ENCODE assay signal across 15 cellular contexts in the genomic region with DNA sequence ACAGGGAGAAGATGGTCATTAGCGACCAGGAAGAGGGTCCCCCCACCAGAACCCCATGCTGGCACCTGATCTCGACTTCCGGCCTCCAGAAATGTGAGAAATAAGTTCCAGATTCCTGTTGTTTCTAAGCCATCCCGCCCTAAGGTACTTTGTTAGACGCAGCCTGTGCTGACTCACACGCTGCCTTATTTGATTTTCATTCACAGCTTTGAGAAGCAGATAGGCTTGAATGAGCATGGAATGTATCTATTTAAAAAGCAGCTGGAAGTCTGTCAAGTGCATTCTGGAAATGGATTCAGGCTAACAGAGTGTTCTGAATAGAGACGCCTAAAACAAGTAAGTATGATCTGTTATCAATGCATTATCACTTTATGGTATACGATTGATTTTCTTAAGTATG. TPM values are rescaled to one million over a fixed set of nuclear protein-coding genes. Genes with fewer than 3 reads are reported as not detected.
DNase-seq lines count a peak whose midpoint lies in the region; ATAC-seq and TF ChIP-seq lines count a peak whose summit lies in the region.
"Had no signal": no experiment of that assay in that cellular context is flagged by ENCODE, and none has a peak within 500 bp of the region (broad histone marks: within the 10 kb centered on the region; RNA-seq: fewer than 3 reads in every experiment).

No MANE protein-coding gene starts in this region.

- no peak overlapping the region for H3K4me3 ChIP-seq in epithelial cell of proximal tubule (ENCODE audit: low read depth, low read length)
- H3K4me3 ChIP-seq in ascending aorta, result no peak overlapping the region
- H3K4me3 ChIP-seq: SK-N-MC had no signal

- no peaks in the 10 kb centered on the region for H3K9me3 Mint-ChIP-seq in neural crest cell
- H3K9me3 Mint-ChIP-seq: natural killer cell; stimulated activated naive CD8-positive, alpha-beta T cell treated with anti-CD3 and anti-CD28 coated beads, Interleukin-15, Interleukin-2, amounts not matched to agents 100 ng/mL and 50 ng/mL, for 24 hours had no signal

- DNase-seq in DMS53 (lab: John Stamatoyannopoulos, UW), result peak; percentile 91
- DNase-seq in NCI-H2196 treated with DMSO at 0.1 percent for 48 hours (lab: John Stamatoyannopoulos, UW; ENCODE audit: unreplicated experiment), result peak; percentile 19
- peak; percentile 85 for DNase-seq in epithelial cell of proximal tubule (ENCODE audit: low read depth)
- DNase-seq in neural crest cell (ENCODE audit: low read depth, low spot score), result no peak
- DNase-seq in ascending aorta (ENCODE audit: low spot score in 2 of 2), result no peak
- no peak for DNase-seq in NK-92 treated with Interleukin-12 subunit alpha and Interleukin-12 subunit beta, amount 100 ng/mL, for 24 hours (lab: John Stamatoyannopoulos, UW)
- DNase-seq: activated CD4-positive, alpha-beta T cell treated with anti-CD3 and anti-CD28 coated beads for 4 hours; activated effector memory CD4-positive, alpha-beta T cell treated with Interleukin-2 at 50 U/mL for 16 hours; IMR-90; natural killer cell had no signal

- H3K27me3 Mint-ChIP-seq in neural crest cell (ENCODE audit: low read depth), result peaks cover 3% of the 10 kb centered on the region

- ATAC-seq in HG02642 (IDR thresholded peaks at IDR 0.05; ENCODE audit: poor library complexity, unreplicated experiment), result no peak
- ATAC-seq in HG03175 (IDR thresholded peaks at IDR 0.05; ENCODE audit: unreplicated experiment), result no peak
- ATAC-seq: natural killer cell had no signal

- intact Hi-C loops in ascending aorta (cut with DNase I), result no loop called here

- H3K36me3 Mint-ChIP-seq in neural crest cell (ENCODE audit: low read depth), result no peaks in the 10 kb centered on the region
- H3K36me3 Mint-ChIP-seq: natural killer cell had no signal

- no peaks in the 10 kb centered on the region for H3K27me3 ChIP-seq in ascending aorta

- no peak for TF ChIP-seq CTCF in epithelial cell of proximal tubule (conservative IDR thresholded peaks at IDR 0.05; ENCODE audit: low read depth, low read length)
- TF ChIP-seq CTCF in neural crest cell (conservative IDR thresholded peaks at IDR 0.05), result no peak
- no peak for TF ChIP-seq CTCF in ascending aorta (IDR thresholded peaks at IDR 0.05)

- H3K9me3 ChIP-seq in ascending aorta, result no peaks in the 10 kb centered on the region

- H3K4me3 Mint-ChIP-seq in neural crest cell, result no peak overlapping the region
- H3K4me3 Mint-ChIP-seq: natural killer cell; stimulated activated naive CD8-positive, alpha-beta T cell treated with anti-CD3 and anti-CD28 coated beads, Interleukin-15, Interleukin-2, amounts not matched to agents 100 ng/mL and 50 ng/mL, for 24 hours had no signal

- no peak overlapping the region for H3K27ac ChIP-seq in ascending aorta
- H3K27ac ChIP-seq: SK-N-MC had no signal

- H3K36me3 ChIP-seq in ascending aorta, result no peaks in the 10 kb centered on the region

- H3K4me1 ChIP-seq in ascending aorta, result peaks cover 0 to 4% of the 10 kb centered on the region in 2 donors

- H3K27ac Mint-ChIP-seq in neural crest cell (ENCODE audit: unreplicated experiment), result peak overlapping the region; percentile 50
- H3K27ac Mint-ChIP-seq: natural killer cell; stimulated activated naive CD8-positive, alpha-beta T cell treated with anti-CD3 and anti-CD28 coated beads, Interleukin-15, Interleukin-2, amounts not matched to agents 100 ng/mL and 50 ng/mL, for 24 hours had no signal

- peaks cover 13% of the 10 kb centered on the region for H3K4me1 Mint-ChIP-seq in neural crest cell

RNA-seq across cellular contexts. Expression of a gene that starts 8.3 kb away (rescaled TPM):
- total RNA-seq in epithelial cell of proximal tubule (5.4 and 12.6 TPM in 2 replicates), neural crest cell (not detected in 2 replicates), ascending aorta (25.4 TPM)
- total RNA-seq: dermis microvascular lymphatic vessel endothelial cell, IMR-90 had no signal

Comparison
In these comparisons a context has a peak if more than half of its experiments do, and no peak if none do; other contexts are left out.
1. DNase-seq: peak in DMS53 (single experiment), NCI-H2196 treated with DMSO at 0.1 percent for 48 hours (single experiment) and epithelial cell of proximal tubule (single experiment); none in neural crest cell (single experiment), ascending aorta (0 of 2) and NK-92 treated with Interleukin-12 subunit alpha and Interleukin-12 subunit beta, amount 100 ng/mL, for 24 hours (single experiment).